1 cellular context compared by ENCODE assay signal in genomic region chr11:134515081-134515960, GRCh38.
TF ChIP-seq lines count a peak whose summit lies in the region.

No MANE protein-coding gene starts in this region.

TF ChIP-seq in H1, 55 proteins besides CTCF, POLR2A, EP300 and RAD21 (continued from another document):
- no peak for TF ChIP-seq E2F6 (IDR thresholded peaks at IDR 0.05)
- TF ChIP-seq CHD7 (IDR thresholded peaks at IDR 0.05; ENCODE audit: insufficient replicate concordance, low read length), result no peak
- TF ChIP-seq FOSL1 (IDR thresholded peaks at IDR 0.05; ENCODE audit: insufficient read depth, low read depth, low read length), result no peak
- TF ChIP-seq KDM1A (IDR thresholded peaks at IDR 0.05; ENCODE audit: borderline replicate concordance, low read length), result no peak
- no peak for TF ChIP-seq SIN3A (conservative IDR thresholded peaks at IDR 0.05 in 1 of 2, IDR thresholded peaks at IDR 0.05 in 1 of 2; ENCODE audit: low read depth in 1 of 2, low read length in 2 of 2)
- TF ChIP-seq EZH2 (IDR thresholded peaks at IDR 0.05; ENCODE audit: low read depth, low read length, severe bottlenecking), result no peak
